18 cellular contexts compared by ENCODE assay signal in the genomic region with DNA sequence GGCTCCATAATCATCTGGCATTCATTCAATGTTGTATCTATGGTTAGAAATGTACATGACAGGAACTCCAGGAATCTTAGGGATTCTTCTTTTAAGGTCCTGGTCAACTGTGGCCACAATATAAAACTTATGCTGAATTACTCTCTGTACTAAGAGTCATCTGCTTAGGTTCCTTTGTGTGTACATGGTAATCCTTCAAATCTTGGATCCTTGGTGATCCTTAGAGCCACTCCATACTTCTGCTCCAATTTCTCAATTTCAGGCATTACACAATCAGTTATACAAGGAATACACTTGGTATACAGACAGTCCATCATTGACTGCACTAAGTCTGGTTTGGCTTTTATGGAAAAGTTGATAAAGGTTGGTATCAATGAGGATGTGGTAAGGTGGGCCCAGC. TPM values are rescaled to one million over a fixed set of nuclear protein-coding genes. Genes with fewer than 3 reads are reported as not detected.
DNase-seq lines count a peak whose midpoint lies in the region; ATAC-seq and TF ChIP-seq lines count a peak whose summit lies in the region.
"Had no signal": no experiment of that assay in that cellular context is flagged by ENCODE, and none has a peak within 500 bp of the region (broad histone marks: within the 10 kb centered on the region; RNA-seq: fewer than 3 reads in every experiment).

No MANE protein-coding gene starts in this region.

- H3K27me3 ChIP-seq in mammary epithelial cell (ENCODE audit: insufficient read depth, low read length): no peaks in the 10 kb centered on the region
- H3K27me3 ChIP-seq in left lung: no peaks in the 10 kb centered on the region
- H3K27me3 ChIP-seq: BLaER1 had no signal

- no peaks in the 10 kb centered on the region for H3K79me2 ChIP-seq in mammary epithelial cell (ENCODE audit: insufficient read depth, low read length)

- H3K9me3 Mint-ChIP-seq in MCF 10A (ENCODE audit: unreplicated experiment): no peaks in the 10 kb centered on the region
- H3K9me3 Mint-ChIP-seq in endothelial cell (ENCODE audit: unreplicated experiment): no peaks in the 10 kb centered on the region
- H3K9me3 Mint-ChIP-seq: CD8-positive, alpha-beta memory T cell had no signal

- peaks cover 42% of the 10 kb centered on the region for H3K4me1 Mint-ChIP-seq in MCF 10A (ENCODE audit: insufficient read depth, unreplicated experiment)
- peaks cover 22% of the 10 kb centered on the region for H3K4me1 Mint-ChIP-seq in endothelial cell (ENCODE audit: unreplicated experiment)

- H3K4me3 Mint-ChIP-seq in MCF 10A (ENCODE audit: unreplicated experiment) (no peak overlapping the region), endothelial cell (ENCODE audit: unreplicated experiment) (peak overlapping the region; percentile 29)
- H3K4me3 Mint-ChIP-seq: CD8-positive, alpha-beta memory T cell; GM23338 had no signal

- POLR2A ChIA-PET in MCF 10A (lab: Yijun Ruan, JAX): interaction anchor here (1.5 to 17.4 kb wide), 2 partner anchors 38 to 44 kb away, joined by 4 to 387 read pairs; a partner anchor contains a TSS

- H3K36me3 Mint-ChIP-seq in MCF 10A (ENCODE audit: insufficient read depth, unreplicated experiment): no peaks in the 10 kb centered on the region
- H3K36me3 Mint-ChIP-seq in endothelial cell (ENCODE audit: low read depth, unreplicated experiment): peaks cover 34% of the 10 kb centered on the region

- H3K27ac Mint-ChIP-seq in MCF 10A (ENCODE audit: low read depth, unreplicated experiment) (no peak overlapping the region), endothelial cell (ENCODE audit: unreplicated experiment) (no peak overlapping the region)
- H3K27ac Mint-ChIP-seq: CD8-positive, alpha-beta memory T cell; GM23338 had no signal

- in situ Hi-C loops in mammary epithelial cell (cut with MboI; ENCODE audit: low sequenced_read_pairs in 2 of 2): loop anchor here in 1 of 2 donors (10.0 kb wide), 1 partner anchor 383 kb away; no protein-coding TSS in a partner anchor

- H3K4me2 ChIP-seq in mammary epithelial cell (ENCODE audit: insufficient read depth, low read depth, low read length): no peak overlapping the region
- H3K4me2 ChIP-seq: BLaER1, GM23338 had no signal

- H4K20me1 ChIP-seq in mammary epithelial cell (ENCODE audit: insufficient read depth, low read length): no peaks in the 10 kb centered on the region
- H4K20me1 ChIP-seq: BLaER1 had no signal

- H3K27me3 Mint-ChIP-seq in MCF 10A (ENCODE audit: insufficient read depth, unreplicated experiment) (no peaks in the 10 kb centered on the region), endothelial cell (ENCODE audit: unreplicated experiment) (peaks cover 2% of the 10 kb centered on the region)

- no peak overlapping the region for H2AFZ ChIP-seq in mammary epithelial cell (ENCODE audit: low read depth, low read length)
- H2AFZ ChIP-seq: GM23338 had no signal

- dilution Hi-C loops in mammary epithelial cell (cut with HindIII; ENCODE audit: low sequenced_read_pairs): no loop called here

- H3K27ac ChIP-seq in mammary epithelial cell (ENCODE audit: insufficient read depth, low read depth, low read length) (no peak overlapping the region), left lung (no peak overlapping the region)
- H3K27ac ChIP-seq: 22Rv1, BLaER1 had no signal

- H3K36me3 ChIP-seq in mammary epithelial cell (ENCODE audit: insufficient read depth, low read length) (no peaks in the 10 kb centered on the region), left lung (no peaks in the 10 kb centered on the region)

- DNase-seq in MCF 10A (ENCODE audit: unreplicated experiment): peak; percentile 39
- DNase-seq in mammary epithelial cell: no peak
- no peak for DNase-seq in endothelial cell (ENCODE audit: low spot score)
- no peak for DNase-seq in left lung
- no peak for DNase-seq in effector CD8-positive, alpha-beta T cell (lab: John Stamatoyannopoulos, UW)
- DNase-seq in NCI-H1436 (lab: John Stamatoyannopoulos, UW): no peak
- DNase-seq: AML-193; Caco-2; CD8-positive, alpha-beta memory T cell; DND-41; GF-D8; H7 had no signal

- H3K4me1 ChIP-seq in mammary epithelial cell (ENCODE audit: insufficient read depth, low read length): peaks cover 14% of the 10 kb centered on the region
- peaks cover 13 to 22% of the 10 kb centered on the region in 2 donors for H3K4me1 ChIP-seq in left lung

- intact Hi-C loops in MCF 10A (cut with micrococcal nuclease): no loop called here
- intact Hi-C loops in mammary epithelial cell (cut with micrococcal nuclease): no loop called here
- intact Hi-C loops in left lung (cut with DNase I): no loop called here

- ATAC-seq in left lung (peak; percentile 23), HG03520 (IDR thresholded peaks at IDR 0.05; ENCODE audit: unreplicated experiment) (no peak), HG02840 (IDR thresholded peaks at IDR 0.05; ENCODE audit: low FRiP score, unreplicated experiment) (no peak)
- ATAC-seq: GM23338, K562 had no signal

- no peak overlapping the region for H3K4me3 ChIP-seq in mammary epithelial cell (replicated peaks in 1 of 3; ENCODE audit: insufficient read depth in 1 of 3, low read depth in 2 of 3, low read length in 3 of 3)
- H3K4me3 ChIP-seq in left lung: no peak overlapping the region
- H3K4me3 ChIP-seq: BLaER1, GM23338, K562 had no signal

- TF ChIP-seq CTCF in MCF 10A (IDR thresholded peaks at IDR 0.05; ENCODE audit: unreplicated experiment): no peak
- TF ChIP-seq CTCF in mammary epithelial cell (conservative IDR thresholded peaks at IDR 0.05 in 1 of 2, IDR thresholded peaks at IDR 0.05 in 1 of 2; ENCODE audit: extremely low read depth in 1 of 2, insufficient read depth in 1 of 2, low read depth in 1 of 2, low read length in 2 of 2): no peak
- no peak for TF ChIP-seq CTCF in endothelial cell (IDR thresholded peaks at IDR 0.05; ENCODE audit: unreplicated experiment)
- no peak for TF ChIP-seq CTCF in left lung (IDR thresholded peaks at IDR 0.05)

- BruUV-seq in MCF 10A (replicated peaks; lab: Mats Ljungman, UMichigan) (no TSS peak), mammary epithelial cell (replicated peaks; lab: Mats Ljungman, UMichigan) (no TSS peak)

- CTCF ChIA-PET in MCF 10A (lab: Yijun Ruan, JAX) (interaction anchor here (0.7 kb wide), 1 partner anchor 45 kb away, joined by 3 read pairs; no protein-coding TSS in a partner anchor), mammary epithelial cell (lab: Charles Lee; ENCODE audit: low non-redundant PET) (no interaction called here)

- H3K9me3 ChIP-seq in mammary epithelial cell (replicated peaks; ENCODE audit: insufficient read depth, low read length) (no peaks in the 10 kb centered on the region), left lung (no peaks in the 10 kb centered on the region)
- H3K9me3 ChIP-seq: Caco-2 had no signal

- no peak overlapping the region for H3K9ac ChIP-seq in mammary epithelial cell (ENCODE audit: insufficient read depth, low read length)
- H3K9ac ChIP-seq: BLaER1 had no signal

RNA-seq across cellular contexts. Expression of a gene that starts 5.8 kb away (rescaled TPM):
- total RNA-seq in MCF 10A (2022) (18.9 and 26.1 TPM in 2 replicates), mammary epithelial cell (10 to 100 TPM; 12.1 to 12.5 TPM), endothelial cell (ENCODE audit: unreplicated experiment) (74.2 TPM), left lung (10 to 100 TPM; 27.1 to 31.3 TPM)
- polyA plus RNA-seq in mammary epithelial cell: 8.3 TPM
- polyA minus RNA-seq in mammary epithelial cell: 22.0 TPM

RNA-seq across cellular contexts. Expression of a gene that starts 43.9 kb away (rescaled TPM):
- total RNA-seq in MCF 10A (2022): 110 and 119 TPM in 2 replicates
- 100 to 1,000 TPM; 101 to 121 TPM for total RNA-seq in mammary epithelial cell
- 57.2 TPM for polyA plus RNA-seq in mammary epithelial cell
- polyA minus RNA-seq in mammary epithelial cell: 178 TPM
- 197 TPM for total RNA-seq in endothelial cell (ENCODE audit: unreplicated experiment)
- 100 to 1,000 TPM; 121 to 201 TPM for total RNA-seq in left lung
